18 cellular contexts compared by ENCODE assay signal in the genomic region with DNA sequence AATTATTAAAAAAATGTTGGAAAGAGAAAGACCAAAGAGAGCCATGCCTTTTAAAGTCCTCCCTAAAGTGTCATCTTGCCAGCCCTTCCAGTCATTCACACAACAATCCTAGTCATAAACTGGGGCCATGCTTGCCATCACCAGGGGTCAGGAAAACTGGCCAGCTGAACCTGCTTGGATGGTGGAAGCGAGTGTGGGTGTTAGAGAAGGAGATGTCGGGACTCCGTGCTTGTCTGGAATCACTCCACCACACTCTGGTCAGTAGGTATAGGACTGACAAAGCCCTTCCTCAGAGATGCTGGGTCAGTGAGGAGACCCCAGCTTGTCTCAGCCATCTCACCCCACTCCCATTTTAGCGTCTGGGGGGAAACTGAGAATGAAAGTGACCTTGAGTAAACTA. TPM values are rescaled to one million over a fixed set of nuclear protein-coding genes. Genes with fewer than 3 reads are reported as not detected.
DNase-seq lines count a peak whose midpoint lies in the region; ATAC-seq and TF ChIP-seq lines count a peak whose summit lies in the region.
"Had no signal": no experiment of that assay in that cellular context is flagged by ENCODE, and none has a peak within 500 bp of the region (broad histone marks: within the 10 kb centered on the region; RNA-seq: fewer than 3 reads in every experiment).

No MANE protein-coding gene starts in this region.

- H3K4me1 Mint-ChIP-seq in neural crest cell: peaks cover 26% of the 10 kb centered on the region

- no peaks in the 10 kb centered on the region for H3K9me3 ChIP-seq in upper lobe of right lung
- H3K9me3 ChIP-seq: adrenal gland had no signal

- ATAC-seq in upper lobe of right lung (no peak), HG03280 (IDR thresholded peaks at IDR 0.05; ENCODE audit: unreplicated experiment) (no peak)
- ATAC-seq: esophagus mucosa had no signal

- H3K27me3 ChIP-seq in upper lobe of right lung: peaks cover 23% of the 10 kb centered on the region

- H3K4me3 ChIP-seq in fibroblast of villous mesenchyme (ENCODE audit: low read depth, low read length) (peak overlapping the region; percentile 21), upper lobe of right lung (no peak overlapping the region)
- H3K4me3 ChIP-seq: adrenal gland had no signal

- intact Hi-C loops in upper lobe of right lung (cut with DNase I): no loop called here

- no peaks in the 10 kb centered on the region for H3K36me3 ChIP-seq in upper lobe of right lung
- H3K36me3 ChIP-seq: adrenal gland had no signal

- TF ChIP-seq CTCF in VCaP (conservative IDR thresholded peaks at IDR 0.05) (no peak), fibroblast of villous mesenchyme (IDR thresholded peaks at IDR 0.05; ENCODE audit: insufficient read depth, low read depth, low read length) (no peak), neural crest cell (conservative IDR thresholded peaks at IDR 0.05) (no peak), upper lobe of right lung (IDR thresholded peaks at IDR 0.05) (no peak)

- peak; percentile 45 for DNase-seq in fibroblast of villous mesenchyme (ENCODE audit: low read depth)
- DNase-seq in neural crest cell (ENCODE audit: low read depth, low spot score): no peak
- peak; percentile 26 for DNase-seq in upper lobe of right lung
- DNase-seq in NCI-H510A (lab: John Stamatoyannopoulos, UW): no peak
- no peak for DNase-seq in NCI-H1092 treated with DMSO at 0.1 percent for 48 hours (lab: John Stamatoyannopoulos, UW)
- DNase-seq: activated CD4-positive, alpha-beta memory T cell treated with anti-CD3 and anti-CD28 coated beads for 36 hours; cortex of kidney; GF-D8; NCI-H2171 treated with DMSO at 0.1 percent for 48 hours; stimulated activated CD4-positive, alpha-beta T cell treated with anti-CD3 and anti-CD28 coated beads, Interleukin-12 subunit alpha, Interleukin-12 subunit beta, amount 100 ng/mL, for 4 hours had no signal

- peak overlapping the region; percentile 94 for H3K27ac ChIP-seq in VCaP
- H3K27ac ChIP-seq in upper lobe of right lung: peak overlapping the region; percentile 43

- H3K4me3 Mint-ChIP-seq in neural crest cell: peak overlapping the region; percentile 60
- H3K4me3 Mint-ChIP-seq: activated CD4-positive, alpha-beta memory T cell treated with anti-CD3 and anti-CD28 coated beads for 36 hours; activated T-helper 1 cell treated with anti-CD3 and anti-CD28 coated beads, Interleukin-12 subunit alpha, Interleukin-12 subunit beta, Interleukin-2, Interleukin-4 antibody, amounts not matched to agents 30 ng/mL and 10 ng/mL and 1 ng/mL, durations not matched to agents 14 hours and 24 hours and 36 hours had no signal

- no peak overlapping the region for H3K27ac Mint-ChIP-seq in neural crest cell (ENCODE audit: unreplicated experiment)
- H3K27ac Mint-ChIP-seq: activated CD4-positive, alpha-beta memory T cell treated with anti-CD3 and anti-CD28 coated beads for 36 hours; activated T-helper 1 cell treated with anti-CD3 and anti-CD28 coated beads, Interleukin-12 subunit alpha, Interleukin-12 subunit beta, Interleukin-2, Interleukin-4 antibody, amounts not matched to agents 30 ng/mL and 10 ng/mL and 1 ng/mL, durations not matched to agents 14 hours and 24 hours and 36 hours had no signal

- H3K36me3 Mint-ChIP-seq in neural crest cell (ENCODE audit: low read depth): no peaks in the 10 kb centered on the region
- H3K36me3 Mint-ChIP-seq: activated CD4-positive, alpha-beta memory T cell treated with anti-CD3 and anti-CD28 coated beads for 36 hours had no signal

- H3K4me1 ChIP-seq in upper lobe of right lung: no peaks in the 10 kb centered on the region

- H3K9me3 Mint-ChIP-seq in neural crest cell: no peaks in the 10 kb centered on the region
- H3K9me3 Mint-ChIP-seq: activated CD4-positive, alpha-beta memory T cell treated with anti-CD3 and anti-CD28 coated beads for 36 hours; activated T-helper 1 cell treated with anti-CD3 and anti-CD28 coated beads, Interleukin-12 subunit alpha, Interleukin-12 subunit beta, Interleukin-2, Interleukin-4 antibody, amounts not matched to agents 30 ng/mL and 10 ng/mL and 1 ng/mL, durations not matched to agents 14 hours and 24 hours and 36 hours had no signal

- peaks cover 44% of the 10 kb centered on the region for H3K27me3 Mint-ChIP-seq in neural crest cell (ENCODE audit: low read depth)

RNA-seq across cellular contexts. Expression of a gene that starts 3.3 kb away (rescaled TPM):
- total RNA-seq in fibroblast of villous mesenchyme (not detected in 2 replicates), neural crest cell (0.70 and 0.91 TPM in 2 replicates), upper lobe of right lung (0.78 TPM)
- total RNA-seq: activated T-helper 1 cell treated with anti-CD3 and anti-CD28 coated beads, Interleukin-12 subunit alpha, Interleukin-12 subunit beta, Interleukin-2, Interleukin-4 antibody, amounts not matched to agents 30 ng/mL and 10 ng/mL and 1 ng/mL, durations not matched to agents 14 hours and 24 hours and 36 hours; esophagus mucosa; SK-MEL-5 had no signal

RNA-seq across cellular contexts. Expression of a gene that starts 14.7 kb away (rescaled TPM):
- total RNA-seq in fibroblast of villous mesenchyme (15.1 and 24.2 TPM in 2 replicates), neural crest cell (40.6 and 41.2 TPM in 2 replicates), upper lobe of right lung (22.4 TPM)

RNA-seq across cellular contexts. Expression of a gene that starts 24.4 kb away (rescaled TPM):
- total RNA-seq in fibroblast of villous mesenchyme (67.8 and 74.4 TPM in 2 replicates), neural crest cell (76.5 and 80.6 TPM in 2 replicates), upper lobe of right lung (69.2 TPM)

RNA-seq across cellular contexts. Expression of a gene that starts 26.0 kb away (rescaled TPM):
- total RNA-seq in fibroblast of villous mesenchyme: not detected in 2 replicates
- total RNA-seq in neural crest cell: 2.4 and 3.1 TPM in 2 replicates
- not detected for total RNA-seq in upper lobe of right lung
- total RNA-seq: activated CD4-positive, alpha-beta memory T cell treated with anti-CD3 and anti-CD28 coated beads for 36 hours; activated T-helper 1 cell treated with anti-CD3 and anti-CD28 coated beads, Interleukin-12 subunit alpha, Interleukin-12 subunit beta, Interleukin-2, Interleukin-4 antibody, amounts not matched to agents 30 ng/mL and 10 ng/mL and 1 ng/mL, durations not matched to agents 14 hours and 24 hours and 36 hours; esophagus mucosa; liver; subcutaneous adipose tissue had no signal

RNA-seq across cellular contexts. Expression of a gene that starts 36.4 kb away (rescaled TPM):
- not detected in 2 replicates for total RNA-seq in fibroblast of villous mesenchyme
- not detected in 2 replicates for total RNA-seq in neural crest cell
- total RNA-seq in upper lobe of right lung: not detected
- total RNA-seq: adrenal gland, esophagus mucosa, SK-MEL-5, subcutaneous adipose tissue had no signal

Comparison
In these comparisons a context has a peak if more than half of its experiments do, and no peak if none do; other contexts are left out.
1. DNase-seq: peak in fibroblast of villous mesenchyme (single experiment) and upper lobe of right lung (single experiment); none in neural crest cell (single experiment), NCI-H510A (single experiment) and NCI-H1092 treated with DMSO at 0.1 percent for 48 hours (single experiment).